Comparison of ENCODE assay signal across 29 cellular contexts in genomic region chr14:72588521-72588920, GRCh38.
DNase-seq lines count a peak whose midpoint lies in the region; ATAC-seq, FAIRE-seq and TF ChIP-seq lines count a peak whose summit lies in the region.
"Had no signal": no experiment of that assay in that cellular context is flagged by ENCODE, and none has a peak within 500 bp of the region (broad histone marks: within the 10 kb centered on the region; RNA-seq: fewer than 3 reads in every experiment).

No MANE protein-coding gene starts in this region.

- TF ChIP-seq POLR2A in breast epithelium (IDR thresholded peaks at IDR 0.05) = no peak

- H3K4me3 ChIP-seq in breast epithelium = no peak overlapping the region
- H3K4me3 ChIP-seq: HAP-1 had no signal

- ATAC-seq in memory B cell (ENCODE audit: low read depth) = peak; percentile 58
- no peak for ATAC-seq in GM19463 (IDR thresholded peaks at IDR 0.05; ENCODE audit: unreplicated experiment)
- ATAC-seq: T-cell had no signal

- H3K27ac Mint-ChIP-seq in memory B cell (no peak overlapping the region), nephron progenitor cell (no peak overlapping the region)
- H3K27ac Mint-ChIP-seq: CD14-positive monocyte; CD8-positive, alpha-beta memory T cell; T-cell had no signal

- intact Hi-C loops in breast epithelium (cut with DNase I; ENCODE audit: low total_unique reads) = no loop called here

- no peaks in the 10 kb centered on the region for H3K36me3 Mint-ChIP-seq in memory B cell
- no peaks in the 10 kb centered on the region for H3K36me3 Mint-ChIP-seq in nephron progenitor cell (ENCODE audit: low read depth)
- H3K36me3 Mint-ChIP-seq: CD14-positive monocyte had no signal

- H3K4me1 Mint-ChIP-seq in memory B cell (peaks cover 18% of the 10 kb centered on the region), nephron progenitor cell (peaks cover 8% of the 10 kb centered on the region)
- H3K4me1 Mint-ChIP-seq: CD14-positive monocyte had no signal

- peak; percentile 5 for FAIRE-seq in urothelium cell line (lab: Jason Lieb, UNC)
- FAIRE-seq: GM19239, RCC 7860 had no signal

- H3K27ac ChIP-seq in breast epithelium = no peak overlapping the region

- no peaks in the 10 kb centered on the region for H3K9me3 ChIP-seq in breast epithelium
- H3K9me3 ChIP-seq: BE2C, HAP-1 had no signal

- TF ChIP-seq CTCF in GM13976 (IDR thresholded peaks at IDR 0.05; ENCODE audit: borderline replicate concordance, control extremely low read depth, extremely low read depth, insufficient read depth, missing control alignments) (no peak), breast epithelium (IDR thresholded peaks at IDR 0.05) (no peak), nephron progenitor cell (IDR thresholded peaks at IDR 0.05) (no peak)

- H3K9me3 Mint-ChIP-seq in memory B cell (no peaks in the 10 kb centered on the region), nephron progenitor cell (peaks cover 3% of the 10 kb centered on the region)
- H3K9me3 Mint-ChIP-seq: T-cell had no signal

- H3K4me1 ChIP-seq in breast epithelium = no peaks in the 10 kb centered on the region
- H3K4me1 ChIP-seq: HAP-1 had no signal

- no peaks in the 10 kb centered on the region for H3K27me3 ChIP-seq in breast epithelium
- H3K27me3 ChIP-seq: BE2C had no signal

- H3K27me3 Mint-ChIP-seq in memory B cell = no peaks in the 10 kb centered on the region
- H3K27me3 Mint-ChIP-seq in nephron progenitor cell (ENCODE audit: low read depth, poor library complexity) = peaks cover 19% of the 10 kb centered on the region

- in situ Hi-C loops in GM13976 (cut with MboI; ENCODE audit: low sequenced_read_pairs, unreplicated experiment) = no loop called here

- no peak overlapping the region for H3K4me3 Mint-ChIP-seq in memory B cell
- no peak overlapping the region for H3K4me3 Mint-ChIP-seq in nephron progenitor cell
- H3K4me3 Mint-ChIP-seq: CD14-positive monocyte; CD8-positive, alpha-beta memory T cell; T-cell had no signal

- H3K36me3 ChIP-seq in breast epithelium = no peaks in the 10 kb centered on the region
- H3K36me3 ChIP-seq: BE2C, HAP-1 had no signal

- DNase-seq in GM13976 (ENCODE audit: low spot score) (peak; percentile 43), MV-4-11 (lab: John Stamatoyannopoulos, UW) (peak; percentile 23), memory B cell (ENCODE audit: low spot score in 2 of 2) (no peak), urothelium cell line (ENCODE audit: low spot score) (no peak), AG08395 (ENCODE audit: low spot score) (no peak), breast epithelium (ENCODE audit: low spot score in 2 of 2) (no peak), nephron progenitor cell (no peak)
- DNase-seq: BE2C; CD8-positive, alpha-beta memory T cell; DMS 273 treated with DMSO at 0.1 percent for 48 hours; DMS79; EL; GDM1; GOT3; IMR-90; KG1; MM.1S; NCI-H1048; NCI-H1417; NCI-H1694 treated with DMSO at 0.1 percent for 48 hours; NCI-H2081; NCI-H2227 treated with DMSO at 0.1 percent for 48 hours; NCI-H526 treated with DMSO at 0.1 percent for 48 hours; T-cell had no signal

Comparison
In these comparisons a context has a peak if more than half of its experiments do, and no peak if none do; other contexts are left out.
1. DNase-seq: peak in GM13976 (single experiment) and MV-4-11 (single experiment); none in memory B cell (0 of 2), urothelium cell line (single experiment), AG08395 (single experiment), breast epithelium (0 of 2) and nephron progenitor cell (single experiment).